Comparison of ENCODE assay signal across 1 cellular context in the genomic region with DNA sequence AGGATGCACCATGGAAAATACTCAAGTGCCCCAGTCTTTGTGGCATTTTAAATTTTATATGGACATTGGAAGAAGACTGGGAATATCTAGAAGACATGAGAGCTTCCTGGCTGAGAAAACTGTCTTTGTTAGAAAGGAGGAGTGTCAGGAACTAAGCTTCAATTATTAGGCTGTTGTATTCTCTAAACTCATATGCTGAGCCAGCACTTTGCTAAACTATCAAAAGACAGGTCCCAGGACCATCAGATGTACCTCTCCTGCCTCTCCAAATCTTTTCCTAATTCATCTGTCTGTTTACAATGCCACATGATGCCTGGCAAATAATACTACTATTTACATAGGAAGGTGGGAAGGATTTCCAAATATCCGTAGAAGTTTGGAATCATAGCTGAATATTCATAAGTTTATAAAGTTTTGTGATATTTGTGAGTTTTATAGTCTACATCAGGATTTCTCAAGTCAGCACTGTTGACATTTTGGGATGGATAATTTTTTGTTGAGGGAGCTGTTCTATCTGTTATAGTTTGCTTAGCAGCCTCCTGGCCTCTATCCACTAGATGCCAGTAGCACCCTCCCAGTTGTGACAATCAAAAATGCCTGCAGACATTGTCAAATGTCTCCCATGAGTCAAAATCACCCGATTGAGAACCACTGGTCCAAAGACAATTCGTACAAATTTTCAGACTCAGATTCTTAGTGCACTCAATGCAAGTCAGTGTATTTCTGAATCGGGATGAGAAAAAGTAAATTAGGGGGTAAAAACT.
TF ChIP-seq lines count a peak whose summit lies in the region.

No MANE protein-coding gene starts in this region.

TF ChIP-seq in K562, 482 proteins besides CTCF, POLR2A, EP300 and RAD21 (continued from another document):
- TF ChIP-seq, protein P1, sequence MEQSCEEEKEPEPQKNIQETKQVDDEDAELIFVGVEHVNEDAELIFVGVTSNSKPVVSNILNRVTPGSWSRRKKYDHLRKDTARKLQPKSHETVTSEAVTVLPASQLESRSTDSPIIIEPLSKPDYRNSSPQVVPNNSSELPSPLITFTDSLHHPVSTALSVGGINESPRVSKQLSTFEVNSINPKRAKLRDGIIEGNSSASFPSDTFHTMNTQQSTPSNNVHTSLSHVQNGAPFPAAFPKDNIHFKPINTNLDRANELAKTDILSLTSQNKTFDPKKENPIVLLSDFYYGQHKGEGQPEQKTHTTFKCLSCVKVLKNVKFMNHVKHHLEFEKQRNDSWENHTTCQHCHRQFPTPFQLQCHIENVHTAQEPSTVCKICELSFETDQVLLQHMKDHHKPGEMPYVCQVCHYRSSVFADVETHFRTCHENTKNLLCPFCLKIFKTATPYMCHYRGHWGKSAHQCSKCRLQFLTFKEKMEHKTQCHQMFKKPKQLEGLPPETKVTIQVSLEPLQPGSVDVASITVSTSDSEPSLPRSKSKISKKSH (CRISPR knock-in tag; IDR thresholded peaks at IDR 0.05), result no peak
- TF ChIP-seq XRCC4 (IDR thresholded peaks at IDR 0.05; ENCODE audit: extremely low read depth, insufficient read depth, insufficient read length) (no peak), POLR2AphosphoS5 (IDR thresholded peaks at IDR 0.05; ENCODE audit: control insufficient read depth, insufficient read depth, low read depth, low read length) (no peak), MTA1 (IDR thresholded peaks at IDR 0.05; ENCODE audit: borderline replicate concordance) (no peak), HLTF (IDR thresholded peaks at IDR 0.05) (no peak), SMC3 (conservative IDR thresholded peaks at IDR 0.05; ENCODE audit: insufficient read depth, low read depth, low read length) (no peak), NFYB (IDR thresholded peaks at IDR 0.05; ENCODE audit: extremely low read depth, insufficient read length) (no peak), NR2F6 (CRISPR knock-in tag; IDR thresholded peaks at IDR 0.05) (no peak), MAFG (tag; conservative IDR thresholded peaks at IDR 0.05) (peak; percentile 31; the same call in 1 of the 2 replicates), TCFL5 (CRISPR knock-in tag; conservative IDR thresholded peaks at IDR 0.05) (no peak), LEF1 (IDR thresholded peaks at IDR 0.05) (no peak), RFX7 (CRISPR knock-in tag; IDR thresholded peaks at IDR 0.05) (no peak), POU5F1 (IDR thresholded peaks at IDR 0.05; ENCODE audit: borderline replicate concordance, low read depth, low read length, partially characterized antibody) (no peak), THRAP3 (IDR thresholded peaks at IDR 0.05; ENCODE audit: borderline replicate concordance) (no peak), KAT8 (IDR thresholded peaks at IDR 0.05; ENCODE audit: low read depth) (no peak), BRD9 (IDR thresholded peaks at IDR 0.05; ENCODE audit: low read depth, partially characterized antibody) (no peak), TARDBP (IDR thresholded peaks at IDR 0.05) (no peak), SMARCC2 (IDR thresholded peaks at IDR 0.05; ENCODE audit: low read depth) (no peak), C11orf30 (IDR thresholded peaks at IDR 0.05; ENCODE audit: low read depth) (peak; percentile 30; the same call in 1 of the 2 replicates), TBL1XR1 (IDR thresholded peaks at IDR 0.05; ENCODE audit: low read length in 2 of 2) (no peak), PHF21A (IDR thresholded peaks at IDR 0.05; ENCODE audit: borderline replicate concordance, low read depth) (no peak), ARID2 (IDR thresholded peaks at IDR 0.05) (no peak), MAFK (IDR thresholded peaks at IDR 0.05; ENCODE audit: low read length) (peak; percentile 23; the same call in 1 of the 2 replicates), MAFF (IDR thresholded peaks at IDR 0.05; ENCODE audit: low read length) (0 out of 2 replicates have a peak, but pooled peaks have one; percentile 41), ZNF316 (IDR thresholded peaks at IDR 0.05) (peak; percentile 57), RBFOX2 (IDR thresholded peaks at IDR 0.05; ENCODE audit: low read depth, low read length) (no peak), ILF3 (IDR thresholded peaks at IDR 0.05; ENCODE audit: borderline replicate concordance) (no peak), RBM39 (optimal IDR thresholded peaks at IDR 0.05; ENCODE audit: low read depth, low read length) (no peak), ELF4 (CRISPR knock-in tag; IDR thresholded peaks at IDR 0.05) (no peak)
- TF ChIP-seq, protein P2, sequence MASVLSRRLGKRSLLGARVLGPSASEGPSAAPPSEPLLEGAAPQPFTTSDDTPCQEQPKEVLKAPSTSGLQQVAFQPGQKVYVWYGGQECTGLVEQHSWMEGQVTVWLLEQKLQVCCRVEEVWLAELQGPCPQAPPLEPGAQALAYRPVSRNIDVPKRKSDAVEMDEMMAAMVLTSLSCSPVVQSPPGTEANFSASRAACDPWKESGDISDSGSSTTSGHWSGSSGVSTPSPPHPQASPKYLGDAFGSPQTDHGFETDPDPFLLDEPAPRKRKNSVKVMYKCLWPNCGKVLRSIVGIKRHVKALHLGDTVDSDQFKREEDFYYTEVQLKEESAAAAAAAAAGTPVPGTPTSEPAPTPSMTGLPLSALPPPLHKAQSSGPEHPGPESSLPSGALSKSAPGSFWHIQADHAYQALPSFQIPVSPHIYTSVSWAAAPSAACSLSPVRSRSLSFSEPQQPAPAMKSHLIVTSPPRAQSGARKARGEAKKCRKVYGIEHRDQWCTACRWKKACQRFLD (CRISPR knock-in tag; IDR thresholded peaks at IDR 0.05), result no peak
- TF ChIP-seq, protein P3, sequence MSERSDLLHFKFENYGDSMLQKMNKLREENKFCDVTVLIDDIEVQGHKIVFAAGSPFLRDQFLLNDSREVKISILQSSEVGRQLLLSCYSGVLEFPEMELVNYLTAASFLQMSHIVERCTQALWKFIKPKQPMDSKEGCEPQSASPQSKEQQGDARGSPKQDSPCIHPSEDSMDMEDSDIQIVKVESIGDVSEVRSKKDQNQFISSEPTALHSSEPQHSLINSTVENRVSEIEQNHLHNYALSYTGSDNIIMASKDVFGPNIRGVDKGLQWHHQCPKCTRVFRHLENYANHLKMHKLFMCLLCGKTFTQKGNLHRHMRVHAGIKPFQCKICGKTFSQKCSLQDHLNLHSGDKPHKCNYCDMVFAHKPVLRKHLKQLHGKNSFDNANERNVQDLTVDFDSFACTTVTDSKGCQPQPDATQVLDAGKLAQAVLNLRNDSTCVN (CRISPR knock-in tag; IDR thresholded peaks at IDR 0.05), result no peak
- TF ChIP-seq, protein P4, sequence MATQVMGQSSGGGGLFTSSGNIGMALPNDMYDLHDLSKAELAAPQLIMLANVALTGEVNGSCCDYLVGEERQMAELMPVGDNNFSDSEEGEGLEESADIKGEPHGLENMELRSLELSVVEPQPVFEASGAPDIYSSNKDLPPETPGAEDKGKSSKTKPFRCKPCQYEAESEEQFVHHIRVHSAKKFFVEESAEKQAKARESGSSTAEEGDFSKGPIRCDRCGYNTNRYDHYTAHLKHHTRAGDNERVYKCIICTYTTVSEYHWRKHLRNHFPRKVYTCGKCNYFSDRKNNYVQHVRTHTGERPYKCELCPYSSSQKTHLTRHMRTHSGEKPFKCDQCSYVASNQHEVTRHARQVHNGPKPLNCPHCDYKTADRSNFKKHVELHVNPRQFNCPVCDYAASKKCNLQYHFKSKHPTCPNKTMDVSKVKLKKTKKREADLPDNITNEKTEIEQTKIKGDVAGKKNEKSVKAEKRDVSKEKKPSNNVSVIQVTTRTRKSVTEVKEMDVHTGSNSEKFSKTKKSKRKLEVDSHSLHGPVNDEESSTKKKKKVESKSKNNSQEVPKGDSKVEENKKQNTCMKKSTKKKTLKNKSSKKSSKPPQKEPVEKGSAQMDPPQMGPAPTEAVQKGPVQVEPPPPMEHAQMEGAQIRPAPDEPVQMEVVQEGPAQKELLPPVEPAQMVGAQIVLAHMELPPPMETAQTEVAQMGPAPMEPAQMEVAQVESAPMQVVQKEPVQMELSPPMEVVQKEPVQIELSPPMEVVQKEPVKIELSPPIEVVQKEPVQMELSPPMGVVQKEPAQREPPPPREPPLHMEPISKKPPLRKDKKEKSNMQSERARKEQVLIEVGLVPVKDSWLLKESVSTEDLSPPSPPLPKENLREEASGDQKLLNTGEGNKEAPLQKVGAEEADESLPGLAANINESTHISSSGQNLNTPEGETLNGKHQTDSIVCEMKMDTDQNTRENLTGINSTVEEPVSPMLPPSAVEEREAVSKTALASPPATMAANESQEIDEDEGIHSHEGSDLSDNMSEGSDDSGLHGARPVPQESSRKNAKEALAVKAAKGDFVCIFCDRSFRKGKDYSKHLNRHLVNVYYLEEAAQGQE (CRISPR knock-in tag; IDR thresholded peaks at IDR 0.05; ENCODE audit: low read depth), result no peak
- TF ChIP-seq, protein P5, sequence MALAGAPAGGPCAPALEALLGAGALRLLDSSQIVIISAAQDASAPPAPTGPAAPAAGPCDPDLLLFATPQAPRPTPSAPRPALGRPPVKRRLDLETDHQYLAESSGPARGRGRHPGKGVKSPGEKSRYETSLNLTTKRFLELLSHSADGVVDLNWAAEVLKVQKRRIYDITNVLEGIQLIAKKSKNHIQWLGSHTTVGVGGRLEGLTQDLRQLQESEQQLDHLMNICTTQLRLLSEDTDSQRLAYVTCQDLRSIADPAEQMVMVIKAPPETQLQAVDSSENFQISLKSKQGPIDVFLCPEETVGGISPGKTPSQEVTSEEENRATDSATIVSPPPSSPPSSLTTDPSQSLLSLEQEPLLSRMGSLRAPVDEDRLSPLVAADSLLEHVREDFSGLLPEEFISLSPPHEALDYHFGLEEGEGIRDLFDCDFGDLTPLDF (CRISPR knock-in tag; IDR thresholded peaks at IDR 0.05), result no peak
- TF ChIP-seq, protein P6, sequence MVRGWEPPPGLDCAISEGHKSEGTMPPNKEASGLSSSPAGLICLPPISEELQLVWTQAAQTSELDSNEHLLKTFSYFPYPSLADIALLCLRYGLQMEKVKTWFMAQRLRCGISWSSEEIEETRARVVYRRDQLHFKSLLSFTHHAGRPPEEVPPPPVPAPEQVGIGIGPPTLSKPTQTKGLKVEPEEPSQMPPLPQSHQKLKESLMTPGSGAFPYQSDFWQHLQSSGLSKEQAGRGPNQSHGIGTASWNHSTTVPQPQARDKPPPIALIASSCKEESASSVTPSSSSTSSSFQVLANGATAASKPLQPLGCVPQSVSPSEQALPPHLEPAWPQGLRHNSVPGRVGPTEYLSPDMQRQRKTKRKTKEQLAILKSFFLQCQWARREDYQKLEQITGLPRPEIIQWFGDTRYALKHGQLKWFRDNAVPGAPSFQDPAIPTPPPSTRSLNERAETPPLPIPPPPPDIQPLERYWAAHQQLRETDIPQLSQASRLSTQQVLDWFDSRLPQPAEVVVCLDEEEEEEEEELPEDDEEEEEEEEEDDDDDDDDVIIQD (CRISPR knock-in tag; IDR thresholded peaks at IDR 0.05), result no peak
- TF ChIP-seq, protein P7, sequence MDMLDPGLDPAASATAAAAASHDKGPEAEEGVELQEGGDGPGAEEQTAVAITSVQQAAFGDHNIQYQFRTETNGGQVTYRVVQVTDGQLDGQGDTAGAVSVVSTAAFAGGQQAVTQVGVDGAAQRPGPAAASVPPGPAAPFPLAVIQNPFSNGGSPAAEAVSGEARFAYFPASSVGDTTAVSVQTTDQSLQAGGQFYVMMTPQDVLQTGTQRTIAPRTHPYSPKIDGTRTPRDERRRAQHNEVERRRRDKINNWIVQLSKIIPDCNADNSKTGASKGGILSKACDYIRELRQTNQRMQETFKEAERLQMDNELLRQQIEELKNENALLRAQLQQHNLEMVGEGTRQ (CRISPR knock-in tag; IDR thresholded peaks at IDR 0.05), result no peak
- TF ChIP-seq, protein P8, sequence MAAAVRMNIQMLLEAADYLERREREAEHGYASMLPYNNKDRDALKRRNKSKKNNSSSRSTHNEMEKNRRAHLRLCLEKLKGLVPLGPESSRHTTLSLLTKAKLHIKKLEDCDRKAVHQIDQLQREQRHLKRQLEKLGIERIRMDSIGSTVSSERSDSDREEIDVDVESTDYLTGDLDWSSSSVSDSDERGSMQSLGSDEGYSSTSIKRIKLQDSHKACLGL (CRISPR knock-in tag; IDR thresholded peaks at IDR 0.05; ENCODE audit: borderline replicate concordance, poor library complexity, severe bottlenecking), result no peak
- TF ChIP-seq, protein P9, sequence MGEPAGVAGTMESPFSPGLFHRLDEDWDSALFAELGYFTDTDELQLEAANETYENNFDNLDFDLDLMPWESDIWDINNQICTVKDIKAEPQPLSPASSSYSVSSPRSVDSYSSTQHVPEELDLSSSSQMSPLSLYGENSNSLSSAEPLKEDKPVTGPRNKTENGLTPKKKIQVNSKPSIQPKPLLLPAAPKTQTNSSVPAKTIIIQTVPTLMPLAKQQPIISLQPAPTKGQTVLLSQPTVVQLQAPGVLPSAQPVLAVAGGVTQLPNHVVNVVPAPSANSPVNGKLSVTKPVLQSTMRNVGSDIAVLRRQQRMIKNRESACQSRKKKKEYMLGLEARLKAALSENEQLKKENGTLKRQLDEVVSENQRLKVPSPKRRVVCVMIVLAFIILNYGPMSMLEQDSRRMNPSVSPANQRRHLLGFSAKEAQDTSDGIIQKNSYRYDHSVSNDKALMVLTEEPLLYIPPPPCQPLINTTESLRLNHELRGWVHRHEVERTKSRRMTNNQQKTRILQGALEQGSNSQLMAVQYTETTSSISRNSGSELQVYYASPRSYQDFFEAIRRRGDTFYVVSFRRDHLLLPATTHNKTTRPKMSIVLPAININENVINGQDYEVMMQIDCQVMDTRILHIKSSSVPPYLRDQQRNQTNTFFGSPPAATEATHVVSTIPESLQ (CRISPR knock-in tag; IDR thresholded peaks at IDR 0.05), result no peak
TF ChIP-seq in K562: peak in this region for 5.
